In genomic region chr1:93080424-93080823, GRCh38 we compare ENCODE assay signal across 8 cellular contexts. TPM values are rescaled to one million over a fixed set of nuclear protein-coding genes. Genes with fewer than 3 reads are reported as not detected.
DNase-seq lines count a peak whose midpoint lies in the region; ATAC-seq and TF ChIP-seq lines count a peak whose summit lies in the region.

No MANE protein-coding gene starts in this region.

- H2AFZ ChIP-seq in MM.1S (ENCODE audit: low read length), result no peak overlapping the region

- peaks cover 17 to 69% (median 49%) of the 10 kb centered on the region in 4 donors for H3K4me1 Mint-ChIP-seq in naive thymus-derived CD8-positive, alpha-beta T cell

- H3K27ac Mint-ChIP-seq in naive thymus-derived CD8-positive, alpha-beta T cell, result peak overlapping the region; percentile 88 to 99 (median 99)

- peak; percentile 63 for ATAC-seq in HG02588 (IDR thresholded peaks at IDR 0.05; ENCODE audit: unreplicated experiment)
- peak; percentile 60 to 76 for ATAC-seq in naive thymus-derived CD8-positive, alpha-beta T cell

- intact Hi-C loops in lower leg skin (cut with DNase I; ENCODE audit: low total_unique reads), result no loop called here

- H3K36me3 Mint-ChIP-seq in naive thymus-derived CD8-positive, alpha-beta T cell, result peaks cover 14 to 22% (median 16%) of the 10 kb centered on the region in 3 donors

- H3K4me3 Mint-ChIP-seq in naive thymus-derived CD8-positive, alpha-beta T cell, result peak overlapping the region; percentile 90 to 100 (median 97)

- H3K4me3 ChIP-seq in AG04449 (ENCODE audit: low read depth, low read length) (peak overlapping the region; percentile 97), GM12864 (ENCODE audit: low read depth, low read length) (peak overlapping the region; percentile 70), MM.1S (ENCODE audit: low read length) (peak overlapping the region; percentile 83), lower leg skin (ENCODE audit: low read depth, poor library complexity, severe bottlenecking) (no peak overlapping the region)

- POLR2A ChIA-PET in AG04449 (lab: Yijun Ruan, JAX), result interaction anchor here (1.0 kb wide), 1 partner anchor 241 kb away, joined by 4 read pairs; no protein-coding TSS in a partner anchor
- POLR2A ChIA-PET in naive thymus-derived CD8-positive, alpha-beta T cell (lab: Charles Lee), result interaction anchor here (0.5 to 3.9 kb wide), 9 partner anchors 16 to 766 kb away, joined by 3 to 40 read pairs (median 17); partner anchors contain the start of genes CCDC18, DIPK1A, DR1 and RPL5

- peak; percentile 23 for DNase-seq in AG04449 (ENCODE audit: low read depth, low spot score)
- DNase-seq in GM12864 (ENCODE audit: low read depth), result peak; percentile 66
- DNase-seq in MM.1S, result peak; percentile 66
- DNase-seq in SKM-1 (lab: John Stamatoyannopoulos, UW; ENCODE audit: unreplicated experiment), result peak; percentile 34
- DNase-seq in erythroblast (lab: John Stamatoyannopoulos, UW), result peak; percentile 78 to 79
- DNase-seq in naive thymus-derived CD8-positive, alpha-beta T cell, result peak in 3 of 10 donors; percentile 48 to 59 (median 52)
- no peak for DNase-seq in lower leg skin (ENCODE audit: low spot score in 2 of 2)

- no peaks in the 10 kb centered on the region for H3K27me3 ChIP-seq in MM.1S (replicated peaks; ENCODE audit: insufficient read depth, low read length)

- no peaks in the 10 kb centered on the region for H3K27me3 Mint-ChIP-seq in naive thymus-derived CD8-positive, alpha-beta T cell

- peaks cover 61% of the 10 kb centered on the region for H3K79me2 ChIP-seq in MM.1S (ENCODE audit: low read length)

- TF ChIP-seq POLR2A in erythroblast (IDR thresholded peaks at IDR 0.05; ENCODE audit: low read length) (peak; percentile 21), lower leg skin (IDR thresholded peaks at IDR 0.05) (no peak)

- peak overlapping the region; percentile 83; the same call in 1 of the 2 replicates for H3K9ac ChIP-seq in MM.1S (ENCODE audit: low read length)

- peak overlapping the region; percentile 77 for H3K4me2 ChIP-seq in MM.1S (ENCODE audit: low read depth, low read length)

- no peaks in the 10 kb centered on the region for H3K9me3 Mint-ChIP-seq in naive thymus-derived CD8-positive, alpha-beta T cell

- no peaks in the 10 kb centered on the region for H3K36me3 ChIP-seq in MM.1S (replicated peaks; ENCODE audit: insufficient read depth, low read length)

- peaks cover 8% of the 10 kb centered on the region for H3F3A ChIP-seq in MM.1S (ENCODE audit: insufficient read depth, low read length)

- TF ChIP-seq CTCF in AG04449 (IDR thresholded peaks at IDR 0.05; ENCODE audit: insufficient read depth, low read length, missing control alignments) (peak; percentile 52), GM12864 (IDR thresholded peaks at IDR 0.05; ENCODE audit: low read depth, low read length, missing control alignments) (peak; percentile 48), MM.1S (IDR thresholded peaks at IDR 0.05; ENCODE audit: low read length) (peak; percentile 44), lower leg skin (IDR thresholded peaks at IDR 0.05) (no peak)

- WGBS in lower leg skin, 2 donors, result 0 to 3% methylated on average over 1 of the region's 1 CpG

- CTCF ChIA-PET in AG04449 (lab: Yijun Ruan, JAX), result interaction anchor here (0.6 to 2.9 kb wide), 16 partner anchors 11 to 764 kb away, joined by 3 to 23 read pairs (median 4); no protein-coding TSS in a partner anchor

- H3K9me2 ChIP-seq in MM.1S (replicated peaks; ENCODE audit: insufficient read depth, low read length), result no peaks in the 10 kb centered on the region

- H3K9me3 ChIP-seq in MM.1S (replicated peaks; ENCODE audit: insufficient read depth, low read length), result no peaks in the 10 kb centered on the region

- H3K4me1 ChIP-seq in MM.1S (ENCODE audit: low read length), result 0 out of 2 replicates have a peak, but pooled peaks cover 7% of the 10 kb centered on the region

- no peak overlapping the region for H3K27ac ChIP-seq in MM.1S (ENCODE audit: low read length)

- H4K20me1 ChIP-seq in MM.1S (ENCODE audit: insufficient read depth, low read length), result peaks cover 8% of the 10 kb centered on the region; the same call in 1 of the 2 replicates

RNA-seq across cellular contexts. Expression of gene MTF2, which starts 1.3 kb away (rescaled TPM):
- 10 to 100 TPM; 43.7 to 46.3 TPM for total RNA-seq in naive thymus-derived CD8-positive, alpha-beta T cell
- polyA plus RNA-seq in naive thymus-derived CD8-positive, alpha-beta T cell, result 10 to 100 TPM; 53.0 to 67.7 (median 61.0) TPM
- total RNA-seq in lower leg skin, result 10 to 100 TPM; 10.2 to 21.8 (median 16.0) TPM

Comparison
In these comparisons a context has a peak if more than half of its experiments do, and no peak if none do; other contexts are left out.
1. DNase-seq: peak in AG04449 (single experiment), GM12864 (single experiment), MM.1S (single experiment), SKM-1 (single experiment) and erythroblast (2 of 2); none in lower leg skin (0 of 2).
2. CTCF ChIP-seq: peak in AG04449 (single experiment), GM12864 (single experiment) and MM.1S (single experiment); none in lower leg skin (0 of 3).